Comparison of ENCODE assay signal across 24 cellular contexts in the genomic region with DNA sequence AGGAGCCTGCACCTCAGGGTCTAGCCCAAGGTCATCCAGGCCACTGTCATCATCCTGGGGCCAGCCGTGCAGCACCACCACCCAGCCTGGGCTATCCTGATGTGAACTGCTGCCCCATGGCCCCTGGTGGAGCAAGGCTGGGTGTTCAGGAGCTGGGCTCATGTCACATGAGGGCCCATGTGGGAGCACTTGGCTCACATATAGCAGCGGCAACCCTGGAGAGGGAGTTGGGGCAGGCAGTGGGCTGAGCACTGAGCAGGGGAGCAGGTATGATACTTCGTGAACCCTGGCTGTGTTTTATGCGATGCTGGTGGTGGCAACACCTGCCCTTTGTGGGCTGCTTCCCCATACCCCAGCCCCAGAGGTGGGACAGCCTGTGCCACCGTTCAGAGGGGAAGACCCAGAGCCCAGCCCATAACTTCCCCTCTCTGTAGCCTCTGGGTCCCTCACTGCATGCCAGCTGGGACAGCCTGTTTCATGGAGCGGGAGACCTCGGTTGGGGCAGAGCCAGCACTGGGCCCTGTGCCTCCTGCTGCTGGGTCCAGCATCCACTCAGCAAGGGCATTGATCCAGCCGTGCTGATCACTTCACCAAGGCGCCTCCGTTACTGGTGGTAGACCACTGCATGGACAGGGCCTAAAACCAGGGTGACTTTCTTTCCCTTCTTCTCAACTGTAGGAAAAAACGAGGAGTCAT.
A peak's percentile ranks its signal among the peaks of the same experiment; 100 is the strongest.
DNase-seq lines count a peak whose midpoint lies in the region; ATAC-seq and TF ChIP-seq lines count a peak whose summit lies in the region.
"Had no signal": no experiment of that assay in that cellular context is flagged by ENCODE, and none has a peak within 500 bp of the region (broad histone marks: within the 10 kb centered on the region; RNA-seq: fewer than 3 reads in every experiment).

No MANE protein-coding gene starts in this region.

- H3K9me3 ChIP-seq in heart left ventricle (no peaks in the 10 kb centered on the region), lower lobe of right lung (no peaks in the 10 kb centered on the region), upper lobe of right lung (no peaks in the 10 kb centered on the region)
- H3K9me3 ChIP-seq: testis had no signal

- H3K4me1 ChIP-seq in heart left ventricle = peaks cover 0 to 33% (median 18%) of the 10 kb centered on the region in 12 donors
- H3K4me1 ChIP-seq in lower lobe of right lung = peaks cover 10% of the 10 kb centered on the region
- H3K4me1 ChIP-seq in upper lobe of right lung = peaks cover 7% of the 10 kb centered on the region
- H3K4me1 ChIP-seq: parathyroid adenoma, testis had no signal

- 44 to 64% (median 55%) methylated on average over 10 to 11 of the region's 11 CpGs for WGBS in heart left ventricle, 4 donors

- intact Hi-C loops in heart left ventricle (cut with DNase I) = loop anchor here in 1 of 10 donors (5.0 kb wide), 1 partner anchor 38 kb away; no protein-coding TSS in a partner anchor
- intact Hi-C loops in lower lobe of right lung (cut with DNase I) = no loop called here
- intact Hi-C loops in upper lobe of right lung (cut with DNase I) = no loop called here

- H3K27me3 ChIP-seq in heart left ventricle (no peaks in the 10 kb centered on the region), lower lobe of right lung (ENCODE audit: low read depth) (no peaks in the 10 kb centered on the region), upper lobe of right lung (no peaks in the 10 kb centered on the region)
- H3K27me3 ChIP-seq: cardiac muscle cell, testis had no signal

- H3K27ac ChIP-seq in heart left ventricle (peak overlapping the region in 3 of 12 donors; percentile 41 to 46 (median 45)), lower lobe of right lung (no peak overlapping the region), upper lobe of right lung (no peak overlapping the region)
- H3K27ac ChIP-seq: parathyroid adenoma, testis had no signal

- DNase-seq in amygdala (lab: John Stamatoyannopoulos, UW) (peak in 31 of 56 donors; percentile 3 to 67 (median 30)), heart left ventricle (peak; percentile 42 to 84 (median 76)), lower lobe of right lung (peak; percentile 42), upper lobe of right lung (no peak), dermis blood vessel endothelial cell (no peak)
- DNase-seq in activated CD4-positive, CD25-positive, alpha-beta regulatory T cell treated with anti-CD3 and anti-CD28 coated beads, Interleukin-2, amount 50 U/mL, for 72 hours = no peak
- DNase-seq: activated CD4-positive, CD25-positive, alpha-beta regulatory T cell; activated gamma-delta T cell; activated naive CD8-positive, alpha-beta T cell treated with anti-CD3 and anti-CD28 coated beads for 36 hours; activated T-cell treated with anti-CD3 and anti-CD28 coated beads, Interleukin-2, amount 50 U/mL, for 24 hours; cortex of kidney; DMS53; effector memory CD8-positive, alpha-beta T cell; kidney; MV-4-11; NCI-H1436; NCI-H2107; nephron progenitor cell; stimulated activated CD4-positive, alpha-beta T cell treated with anti-CD3 and anti-CD28 coated beads, Interleukin-1b, Interleukin-23, amount 100 ng/mL, for 48 hours; stimulated activated naive CD4-positive, alpha-beta T cell treated with Interleukin-2 at 50 U/mL for 16 hours; testis had no signal

- H3K36me3 ChIP-seq in heart left ventricle (peaks cover 0 to 96% (median 60%) of the 10 kb centered on the region in 9 donors), lower lobe of right lung (peaks cover 89% of the 10 kb centered on the region), upper lobe of right lung (peaks cover 60% of the 10 kb centered on the region)

- TF ChIP-seq CTCF in heart left ventricle (IDR thresholded peaks at IDR 0.05) (no peak), lower lobe of right lung (IDR thresholded peaks at IDR 0.05) (no peak), upper lobe of right lung (IDR thresholded peaks at IDR 0.05) (no peak)

- peak; percentile 78 to 91 (median 86) for ATAC-seq in heart left ventricle
- ATAC-seq in lower lobe of right lung = peak; percentile 14 to 30
- ATAC-seq in upper lobe of right lung = peak; percentile 8
- no peak for ATAC-seq in GM18511 (IDR thresholded peaks at IDR 0.05; ENCODE audit: unreplicated experiment)
- ATAC-seq: effector memory CD8-positive, alpha-beta T cell had no signal

- TF ChIP-seq POLR2A in heart left ventricle (IDR thresholded peaks at IDR 0.05) = no peak

- H3K4me3 ChIP-seq in heart left ventricle = no peak overlapping the region
- no peak overlapping the region for H3K4me3 ChIP-seq in lower lobe of right lung
- H3K4me3 ChIP-seq in upper lobe of right lung = no peak overlapping the region
- H3K4me3 ChIP-seq: cardiac muscle cell, testis had no signal

Comparison
In these comparisons a context has a peak if more than half of its experiments do, and no peak if none do; other contexts are left out.
1. DNase-seq: peak in amygdala (31 of 56), heart left ventricle (5 of 5) and lower lobe of right lung (single experiment); none in upper lobe of right lung (single experiment), dermis blood vessel endothelial cell (single experiment) and activated CD4-positive, CD25-positive, alpha-beta regulatory T cell treated with anti-CD3 and anti-CD28 coated beads, Interleukin-2, amount 50 U/mL, for 72 hours (single experiment).